In genomic region chr14:49114161-49114893, GRCh38 we compare ENCODE assay signal across 19 cellular contexts.
"Had no signal": no experiment of that assay in that cellular context is flagged by ENCODE, and none has a peak within 500 bp of the region (broad histone marks: within the 10 kb centered on the region; RNA-seq: fewer than 3 reads in every experiment).

No MANE protein-coding gene starts in this region.

- H3K36me3 ChIP-seq: brain microvascular endothelial cell, pancreas, sigmoid colon, spleen, tibial nerve, vagina had no signal

- H3K4me3 ChIP-seq: coronary artery, pancreas, sigmoid colon, spleen, tibial nerve, vagina had no signal

- H3K27ac ChIP-seq: brain microvascular endothelial cell, coronary artery, pancreas, spleen, tibial nerve, vagina had no signal

- H3K9me3 ChIP-seq: pancreas, sigmoid colon, spleen, vagina had no signal

- H3K27me3 ChIP-seq: brain microvascular endothelial cell, sigmoid colon, spleen, tibial nerve, vagina had no signal

- DNase-seq: activated CD4-positive, alpha-beta T cell treated with anti-CD3 and anti-CD28 coated beads, Interleukin-2, amount 10 ng/mL, durations not matched to agents 24 days and 14 days; activated CD4-positive, CD25-positive, alpha-beta regulatory T cell; activated CD8-positive, alpha-beta T cell treated with anti-CD3 and anti-CD28 coated beads, Interleukin-2, amount 10 ng/mL, durations not matched to agents 7 days and 5 days; activated naive CD4-positive, alpha-beta T cell treated with Interleukin-2 at 50 U/mL for 16 hours; activated naive CD8-positive, alpha-beta T cell treated with anti-CD3 and anti-CD28 coated beads, Interleukin-2, amount 10 ng/mL, durations not matched to agents 7 days and 5 days; activated T-cell treated with anti-CD3 and anti-CD28 coated beads, Interleukin-2, amount 50 U/mL, for 24 hours; anterior cingulate cortex; brain microvascular endothelial cell; foreskin melanocyte; naive thymus-derived CD8-positive, alpha-beta T cell; pancreas; sigmoid colon; spleen; stimulated activated CD4-positive, alpha-beta T cell treated with anti-CD3 and anti-CD28 coated beads, Interleukin-4, amount 100 ng/mL, for 4 hours; T-cell had no signal

- H3K4me1 ChIP-seq: pancreas, sigmoid colon, spleen, tibial nerve, vagina had no signal

- ATAC-seq: activated CD8-positive, alpha-beta T cell treated with anti-CD3 and anti-CD28 coated beads, Interleukin-2, amount 10 ng/mL, durations not matched to agents 7 days and 5 days; naive thymus-derived CD8-positive, alpha-beta T cell; pancreas; stimulated activated memory B cell treated with anti-CD40 and anti-IgM and Interleukin-4, amounts not matched to agents 10 μg/mL and 1 μg/mL and 100 μg/mL, for 72 hours; T-cell had no signal
